ENCODE assay signal across 3 cellular contexts in the genomic region with DNA sequence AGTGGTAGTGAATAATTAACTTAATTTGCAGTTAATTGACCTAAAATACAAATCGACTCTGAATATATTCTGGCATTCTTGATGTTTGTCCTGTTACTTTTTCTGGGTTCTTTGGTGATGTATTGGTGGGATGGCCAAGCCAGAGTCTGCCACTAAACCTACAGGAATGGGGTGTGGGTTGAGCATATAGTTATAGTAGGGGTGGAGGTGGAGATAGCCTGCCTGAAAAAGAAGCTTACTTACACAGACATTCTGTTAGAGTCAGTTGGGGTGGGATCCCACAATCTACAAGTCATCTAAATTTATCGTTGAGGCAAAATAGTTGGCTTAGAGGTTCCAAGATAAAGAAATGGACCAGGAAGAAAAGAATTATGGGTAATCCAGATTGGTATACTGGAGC.
"Had no signal": no experiment of that assay in that cellular context is flagged by ENCODE, and none has a peak within 500 bp of the region (broad histone marks: within the 10 kb centered on the region; RNA-seq: fewer than 3 reads in every experiment).

No MANE protein-coding gene starts in this region.

- H3K4me3 ChIP-seq: GM12878 had no signal

- DNase-seq: GDM1, GF-D8 had no signal
